30 cellular contexts compared by ENCODE assay signal in genomic region chr11:13068211-13068610, GRCh38. TPM values are rescaled to one million over a fixed set of nuclear protein-coding genes. Genes with fewer than 3 reads are reported as not detected.
"Had no signal": no experiment of that assay in that cellular context is flagged by ENCODE, and none has a peak within 500 bp of the region (broad histone marks: within the 10 kb centered on the region; RNA-seq: fewer than 3 reads in every experiment).

No MANE protein-coding gene starts in this region.

- H3K4me3 ChIP-seq: gastroesophageal sphincter, heart right ventricle had no signal

- H3K4me3 Mint-ChIP-seq: activated CD4-positive, alpha-beta memory T cell treated with anti-CD3 and anti-CD28 coated beads, Interleukin-2, amount 10 ng/mL, durations not matched to agents 7 days and 5 days; activated CD4-positive, alpha-beta T cell treated with anti-CD3 and anti-CD28 coated beads, Interleukin-2, amount 10 ng/mL, durations not matched to agents 7 days and 5 days; activated naive CD8-positive, alpha-beta T cell; activated T-cell treated with anti-CD3 and anti-CD28 coated beads, Interleukin-2, amount 50 U/mL, for 24 hours; activated T-cell treated with anti-CD3 and anti-CD28 coated beads, Interleukin-2, amount 50 U/mL, for 72 hours; WTC11 had no signal

- H3K9me3 ChIP-seq: gastroesophageal sphincter, heart right ventricle had no signal

- DNase-seq: activated CD4-positive, alpha-beta memory T cell treated with anti-CD3 and anti-CD28 coated beads, Interleukin-2, amount 10 ng/mL, durations not matched to agents 7 days and 5 days; activated CD4-positive, alpha-beta T cell treated with anti-CD3 and anti-CD28 coated beads for 1 hour; activated CD4-positive, alpha-beta T cell treated with anti-CD3 and anti-CD28 coated beads for 4 hours; activated CD4-positive, alpha-beta T cell treated with anti-CD3 and anti-CD28 coated beads, Interleukin-2, amount 10 ng/mL, durations not matched to agents 7 days and 5 days; activated CD4-positive, alpha-beta T cell treated with anti-CD3 and anti-CD28 coated beads, Interleukin-2, amount 50 U/mL, for 4 hours; activated CD8-positive, alpha-beta memory T cell treated with anti-CD3 and anti-CD28 coated beads, Interleukin-2, amount 50 U/mL, for 48 hours; activated gamma-delta T cell; activated naive CD4-positive, alpha-beta T cell; activated naive CD4-positive, alpha-beta T cell treated with anti-CD3 and anti-CD28 coated beads, Interleukin-2, amount 50 U/mL, for 16 hours; activated T-cell treated with anti-CD3 and anti-CD28 coated beads for 4 hours; activated T-cell treated with anti-CD3 and anti-CD28 coated beads, Interleukin-2, amount 50 U/mL, for 24 hours; activated T-cell treated with anti-CD3 and anti-CD28 coated beads, Interleukin-2, amount 50 U/mL, for 72 hours; amniotic stem cell; brain microvascular endothelial cell; cortex of kidney; dermis blood vessel endothelial cell; effector CD8-positive, alpha-beta T cell; foreskin melanocyte; heart right ventricle; T-helper 2 cell had no signal

- H3K36me3 Mint-ChIP-seq: activated naive CD8-positive, alpha-beta T cell; WTC11 had no signal

- H3K36me3 ChIP-seq: brain microvascular endothelial cell, gastroesophageal sphincter, heart right ventricle had no signal

- H3K27ac ChIP-seq: brain microvascular endothelial cell, gastroesophageal sphincter, heart right ventricle had no signal

- H3K27ac Mint-ChIP-seq: activated CD4-positive, alpha-beta memory T cell treated with anti-CD3 and anti-CD28 coated beads, Interleukin-2, amount 10 ng/mL, durations not matched to agents 7 days and 5 days; activated CD4-positive, alpha-beta T cell treated with anti-CD3 and anti-CD28 coated beads, Interleukin-2, amount 10 ng/mL, durations not matched to agents 7 days and 5 days; activated naive CD8-positive, alpha-beta T cell; activated T-cell treated with anti-CD3 and anti-CD28 coated beads, Interleukin-2, amount 50 U/mL, for 24 hours; activated T-cell treated with anti-CD3 and anti-CD28 coated beads, Interleukin-2, amount 50 U/mL, for 72 hours; WTC11 had no signal

- H3K4me1 Mint-ChIP-seq: activated CD4-positive, alpha-beta memory T cell treated with anti-CD3 and anti-CD28 coated beads, Interleukin-2, amount 10 ng/mL, durations not matched to agents 7 days and 5 days; activated CD4-positive, alpha-beta T cell treated with anti-CD3 and anti-CD28 coated beads, Interleukin-2, amount 10 ng/mL, durations not matched to agents 7 days and 5 days; WTC11 had no signal

- ATAC-seq: activated T-cell treated with anti-CD3 and anti-CD28 coated beads, Interleukin-2, amount 50 U/mL, for 72 hours; esophagus mucosa; gastroesophageal sphincter; heart right ventricle; WTC11 had no signal

- H3K9me3 Mint-ChIP-seq: activated CD4-positive, alpha-beta memory T cell treated with anti-CD3 and anti-CD28 coated beads, Interleukin-2, amount 10 ng/mL, durations not matched to agents 7 days and 5 days; activated CD4-positive, alpha-beta T cell treated with anti-CD3 and anti-CD28 coated beads, Interleukin-2, amount 10 ng/mL, durations not matched to agents 7 days and 5 days; activated T-cell treated with anti-CD3 and anti-CD28 coated beads, Interleukin-2, amount 50 U/mL, for 24 hours had no signal

- FAIRE-seq: astrocyte, colon, endometrium, endothelial cell of umbilical vein had no signal

- H3K4me1 ChIP-seq: gastroesophageal sphincter, heart right ventricle had no signal

RNA-seq across cellular contexts. Expression of gene RASSF10, which starts 59.1 kb away (rescaled TPM):
- total RNA-seq: activated CD4-positive, alpha-beta memory T cell treated with anti-CD3 and anti-CD28 coated beads, Interleukin-2, amount 10 ng/mL, durations not matched to agents 7 days and 5 days; activated CD4-positive, alpha-beta T cell treated with anti-CD3 and anti-CD28 coated beads, Interleukin-2, amount 10 ng/mL, durations not matched to agents 7 days and 5 days; chondrocyte; endothelial cell of umbilical vein; T-helper 1 cell treated with Interleukin-12 subunit alpha and Interleukin-12 subunit beta and Interleukin-4 antibody, amounts not matched to agents 30 ng/mL and 1 ng/mL, for 36 hours had no signal
